In genomic region chr10:107409517-107409916, GRCh38 we compare ENCODE assay signal across 11 cellular contexts.
A peak's percentile ranks its signal among the peaks of the same experiment; 100 is the strongest.
DNase-seq lines count a peak whose midpoint lies in the region; FAIRE-seq and TF ChIP-seq lines count a peak whose summit lies in the region.
"Had no signal": no experiment of that assay in that cellular context is flagged by ENCODE, and none has a peak within 500 bp of the region (broad histone marks: within the 10 kb centered on the region; RNA-seq: fewer than 3 reads in every experiment).

No MANE protein-coding gene starts in this region.

- no peak overlapping the region for H2BK15ac ChIP-seq in H1 (ENCODE audit: low read length)

- H3K79me1 ChIP-seq in H1 (ENCODE audit: low read depth, low read length): no peaks in the 10 kb centered on the region

- DNase-seq in NOMO-1 (lab: John Stamatoyannopoulos, UW; ENCODE audit: unreplicated experiment in 2 of 2): peak; percentile 18 to 25
- no peak for DNase-seq in NOMO-1 treated with dmso at 0.1 percent for 144 hours (lab: John Stamatoyannopoulos, UW; ENCODE audit: unreplicated experiment)
- peak; percentile 66 for DNase-seq in LHCN-M2 (ENCODE audit: low read depth)
- no peak for DNase-seq in H1 (ENCODE audit: low read depth in 1 of 2, low spot score in 2 of 2)
- DNase-seq in stromal cell of bone marrow (ENCODE audit: low read depth): peak; percentile 3
- no peak for DNase-seq in ecto neural progenitor cell (ENCODE audit: low spot score)
- DNase-seq in activated gamma-delta T cell treated with Interleukin-2 at 50 U/mL for 16 hours: no peak
- no peak for DNase-seq in glutamatergic neuron
- DNase-seq: T-helper 17 cell had no signal

- TF ChIP-seq RAD21 in H1 (IDR thresholded peaks at IDR 0.05 in 1 of 2, conservative IDR thresholded peaks at IDR 0.05 in 1 of 2; ENCODE audit: low read depth in 2 of 2, low read length in 2 of 2): peak; percentile 70 to 72

- no peaks in the 10 kb centered on the region for H3K36me3 Mint-ChIP-seq in glutamatergic neuron (ENCODE audit: unreplicated experiment)

- no peaks in the 10 kb centered on the region for H3K9me3 Mint-ChIP-seq in glutamatergic neuron (ENCODE audit: unreplicated experiment)

- no peak overlapping the region for H3K4me3 Mint-ChIP-seq in glutamatergic neuron (ENCODE audit: unreplicated experiment)
- H3K4me3 Mint-ChIP-seq: T-helper 17 cell had no signal

- TF ChIP-seq EP300 in H1 (IDR thresholded peaks at IDR 0.05; ENCODE audit: borderline replicate concordance in 1 of 2, low read depth in 2 of 2, low read length in 2 of 2): no peak

- H2BK20ac ChIP-seq in H1 (ENCODE audit: low read length): no peak overlapping the region

- H3K4me3 ChIP-seq in H1 (ENCODE audit: extremely low read depth in 1 of 4, insufficient read depth in 2 of 4, low read depth in 3 of 4, low read length in 4 of 4): no peak overlapping the region
- H3K4me3 ChIP-seq: BLaER1, lung had no signal

- H3K27me3 Mint-ChIP-seq in glutamatergic neuron (ENCODE audit: unreplicated experiment): no peaks in the 10 kb centered on the region
- H3K27me3 Mint-ChIP-seq: T-helper 17 cell had no signal

- H3K23ac ChIP-seq in H1 (ENCODE audit: insufficient read length): no peak overlapping the region

- H3K4me1 Mint-ChIP-seq in glutamatergic neuron (ENCODE audit: low read depth, unreplicated experiment): peaks cover 2% of the 10 kb centered on the region
- H3K4me1 Mint-ChIP-seq: T-helper 17 cell had no signal

- no peak overlapping the region for H2BK5ac ChIP-seq in H1 (ENCODE audit: low read depth, low read length)

- 0 out of 2 replicates have a peak, but pooled peaks cover 2% of the 10 kb centered on the region for H3K23me2 ChIP-seq in H1 (ENCODE audit: low read depth, low read length)

- H3K4ac ChIP-seq in H1 (replicated peaks; ENCODE audit: insufficient read length, low read depth, low read length): no peak overlapping the region

- no peaks in the 10 kb centered on the region for H3K4me1 ChIP-seq in H1 (replicated peaks in 1 of 4; ENCODE audit: control insufficient read depth in 3 of 4, insufficient read depth in 4 of 4, low read length in 3 of 4)
- H3K4me1 ChIP-seq: BLaER1 had no signal

- H4K20me1 ChIP-seq in H1 (replicated peaks in 1 of 2; ENCODE audit: control insufficient read depth in 1 of 2, insufficient read depth in 2 of 2, low read length in 2 of 2): no peaks in the 10 kb centered on the region
- H4K20me1 ChIP-seq: BLaER1 had no signal

- H4K8ac ChIP-seq in H1 (ENCODE audit: extremely low read depth, insufficient read depth, low read length): no peak overlapping the region

- CTCF ChIA-PET in H1 (lab: Charles Lee; ENCODE audit: partially characterized antibody): interaction anchor here (0.6 to 2.6 kb wide), 27 partner anchors 9 to 794 kb away, joined by 3 to 15 read pairs (median 4); no protein-coding TSS in a partner anchor

- no peak overlapping the region for H2AFZ ChIP-seq in H1 (ENCODE audit: low read length)

- no peak overlapping the region for H2AK5ac ChIP-seq in H1 (ENCODE audit: low read depth, low read length)

- H3K9me3 ChIP-seq in H1 (ENCODE audit: insufficient read depth in 2 of 2, low read depth in 1 of 2, low read length in 1 of 2): no peaks in the 10 kb centered on the region
- H3K9me3 ChIP-seq: BLaER1 had no signal

- POLR2A ChIA-PET in H1 (lab: Charles Lee; ENCODE audit: partially characterized antibody): no interaction called here

- no peaks in the 10 kb centered on the region for H3K79me2 ChIP-seq in H1 (ENCODE audit: control insufficient read depth in 1 of 2, insufficient read depth in 2 of 2, low read length in 2 of 2)

- peak; percentile 24 for FAIRE-seq in H1 (lab: Jason Lieb, UNC)

- no peak overlapping the region for H3K18ac ChIP-seq in H1 (ENCODE audit: extremely low read depth, low read length)

- H3K36me3 ChIP-seq in H1 (ENCODE audit: control insufficient read depth in 2 of 4, insufficient read depth in 4 of 4, low read length in 3 of 4): no peaks in the 10 kb centered on the region
- H3K36me3 ChIP-seq: BLaER1 had no signal

- H4K91ac ChIP-seq in H1 (replicated peaks; ENCODE audit: insufficient read length, low read length): no peak overlapping the region

- H3K27ac ChIP-seq in H1 (ENCODE audit: low read depth, low read length): no peak overlapping the region
- H3K27ac ChIP-seq: BLaER1 had no signal

- H3K9ac ChIP-seq in H1 (replicated peaks in 1 of 4; ENCODE audit: extremely low read depth in 1 of 4, low read depth in 3 of 4, low read length in 3 of 4): no peak overlapping the region
- H3K9ac ChIP-seq: BLaER1 had no signal

- TF ChIP-seq POLR2A in H1 (IDR thresholded peaks at IDR 0.05; ENCODE audit: control extremely low read depth in 1 of 2, low read depth in 2 of 2, low read length in 2 of 2): no peak

- no peak overlapping the region for H3K56ac ChIP-seq in H1 (replicated peaks; ENCODE audit: insufficient read length, low read depth, low read length)

- H3K27ac Mint-ChIP-seq in glutamatergic neuron (ENCODE audit: unreplicated experiment): no peak overlapping the region
- H3K27ac Mint-ChIP-seq: T-helper 17 cell had no signal

- WGBS in H1 (ENCODE audit: extremely low coverage in 1 of 2, insufficient coverage in 1 of 2, insufficient read length in 1 of 2, insufficient replicate concordance in 2 of 2, low coverage in 1 of 2, low lambda C conversion rate in 2 of 2, missing lambda C conversion rate in 1 of 2), 2 experiments: 68% methylated on average over 5 of the region's 5 CpGs; no CpG with 5 or more reads in 1 of the 2 experiments

- TF ChIP-seq CTCF in H1 (IDR thresholded peaks at IDR 0.05; ENCODE audit: control extremely low read depth in 1 of 3, insufficient read depth in 1 of 3, low read depth in 1 of 3, low read length in 3 of 3): peak in 2 of 3 experiments; percentile 39 to 48; a peak in 2 of 4 replicates
- no peak for TF ChIP-seq CTCF in glutamatergic neuron (IDR thresholded peaks at IDR 0.05; ENCODE audit: partially characterized antibody, unreplicated experiment)

- H2BK12ac ChIP-seq in H1 (ENCODE audit: low read depth, low read length): no peak overlapping the region

- no peaks in the 10 kb centered on the region; a peak in 1 of 7 replicates for H3K27me3 ChIP-seq in H1 (replicated peaks in 1 of 4; ENCODE audit: control insufficient read depth in 3 of 4, extremely low read depth in 1 of 4, insufficient read depth in 3 of 4, low read length in 3 of 4)
- H3K27me3 ChIP-seq: BLaER1 had no signal

- no peak overlapping the region for H3K14ac ChIP-seq in H1 (ENCODE audit: insufficient read length)

- H4K5ac ChIP-seq in H1 (ENCODE audit: insufficient read length, low read depth, low read length): no peak overlapping the region

- no peak overlapping the region for H3K4me2 ChIP-seq in H1 (ENCODE audit: insufficient read depth in 1 of 2, low read depth in 2 of 2, low read length in 2 of 2)
- H3K4me2 ChIP-seq: BLaER1 had no signal

- no peak overlapping the region for H2BK120ac ChIP-seq in H1 (replicated peaks; ENCODE audit: low read depth, low read length)

TF ChIP-seq in H1, 55 proteins besides CTCF, POLR2A, EP300 and RAD21:
- TF ChIP-seq FOSL1 (IDR thresholded peaks at IDR 0.05; ENCODE audit: insufficient read depth, low read depth, low read length): no peak

Comparison
In these comparisons a context has a peak if more than half of its experiments do, and no peak if none do; other contexts are left out.
1. DNase-seq: peak in NOMO-1 (2 of 2), LHCN-M2 (single experiment) and stromal cell of bone marrow (single experiment); none in NOMO-1 treated with dmso at 0.1 percent for 144 hours (single experiment), H1 (0 of 2), ecto neural progenitor cell (single experiment), activated gamma-delta T cell treated with Interleukin-2 at 50 U/mL for 16 hours (single experiment) and glutamatergic neuron (single experiment).